ENCODE assay signal across 8 cellular contexts in the genomic region with DNA sequence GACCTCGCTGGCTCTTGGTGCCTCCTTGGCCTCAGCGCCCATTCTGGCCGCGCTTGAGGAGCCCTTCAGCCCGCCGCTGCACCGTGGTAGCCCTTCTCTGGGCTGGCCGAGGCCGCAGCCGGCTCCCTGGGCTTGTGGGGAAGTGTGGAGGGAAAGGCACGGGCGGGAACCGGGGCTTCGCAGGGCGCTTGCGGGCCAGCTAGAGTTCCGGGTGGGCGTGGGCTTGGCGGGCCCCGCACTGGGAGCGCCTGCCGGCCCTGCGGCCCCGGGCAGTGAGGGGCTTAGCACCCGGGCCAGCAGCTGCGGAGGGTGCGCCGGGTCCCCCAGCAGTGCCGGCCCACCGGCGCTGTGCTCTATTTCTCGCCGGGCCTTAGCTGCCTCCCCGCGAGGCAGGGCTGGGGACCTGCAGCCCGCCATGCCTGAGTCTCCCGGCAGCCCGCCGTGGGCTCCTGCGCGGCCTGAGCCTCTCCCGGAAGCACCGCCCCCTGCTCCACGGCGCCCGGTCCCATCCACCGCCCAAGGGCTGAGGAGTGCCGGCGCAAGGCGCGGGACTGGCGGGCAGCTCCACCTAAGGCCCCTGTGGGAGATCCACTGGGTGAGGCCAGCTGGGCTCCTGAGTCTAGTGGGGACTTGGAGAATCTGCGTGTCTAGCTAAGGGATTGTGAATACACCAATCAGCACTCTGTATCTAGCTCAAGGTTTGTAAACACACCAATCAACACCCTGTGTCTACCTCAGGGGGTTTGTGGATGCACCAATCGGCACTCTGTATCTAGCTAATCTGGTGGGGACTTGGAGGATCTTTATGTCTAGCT.
DNase-seq lines count a peak whose midpoint lies in the region; ATAC-seq and TF ChIP-seq lines count a peak whose summit lies in the region.
"Not testable (repeated sequence)": the region's sequence is repeated elsewhere in the genome, so short reads cannot be mapped to it uniquely, and the experiment has no call there.

No MANE protein-coding gene starts in this region.

- H3K36me3 ChIP-seq in CD8-positive, alpha-beta T cell (ENCODE audit: insufficient read depth, low read length); HUES6 (ENCODE audit: control insufficient read depth, insufficient read depth, low read length); mucosa of descending colon (ENCODE audit: low read depth); spleen: not testable (repeated sequence)

- ATAC-seq in CD8-positive, alpha-beta T cell = peak; percentile 52
- ATAC-seq in GM21786 (IDR thresholded peaks at IDR 0.05; ENCODE audit: unreplicated experiment) (peak; percentile 51), mucosa of descending colon (peak; percentile 29)
- ATAC-seq in central memory CD8-positive, alpha-beta T cell (replicated peaks; ENCODE audit: extremely low read depth, poor library complexity, severe bottlenecking) = peak; percentile 45

- H3K4me1 Mint-ChIP-seq in CD8-positive, alpha-beta T cell (ENCODE audit: low read depth); activated CD4-positive, alpha-beta T cell treated with anti-CD3 and anti-CD28 coated beads, Interleukin-2, amount 10 ng/mL, durations not matched to agents 24 days and 14 days; central memory CD8-positive, alpha-beta T cell: not testable (repeated sequence)

- H3K27ac Mint-ChIP-seq in CD8-positive, alpha-beta T cell; activated CD4-positive, alpha-beta T cell treated with anti-CD3 and anti-CD28 coated beads, Interleukin-2, amount 10 ng/mL, durations not matched to agents 24 days and 14 days; central memory CD8-positive, alpha-beta T cell (ENCODE audit: low read depth): not testable (repeated sequence)

- DNase-seq in CD8-positive, alpha-beta T cell = peak in 1 of 7 experiments; percentile 14
- DNase-seq in activated CD4-positive, alpha-beta T cell treated with anti-CD3 and anti-CD28 coated beads, Interleukin-2, amount 10 ng/mL, durations not matched to agents 24 days and 14 days = peak; percentile 45
- not testable (repeated sequence) for DNase-seq in central memory CD8-positive, alpha-beta T cell (ENCODE audit: low spot score in 2 of 2)
- DNase-seq in cardiac septum (ENCODE audit: low spot score) = peak; percentile 76
- DNase-seq in mucosa of descending colon = peak in 1 of 3 donors; percentile 50
- peak; percentile 84 for DNase-seq in spleen

- POLR2A ChIA-PET in CD8-positive, alpha-beta T cell (lab: Charles Lee) = not testable (repeated sequence)

- H3K36me3 Mint-ChIP-seq in CD8-positive, alpha-beta T cell; activated CD4-positive, alpha-beta T cell treated with anti-CD3 and anti-CD28 coated beads, Interleukin-2, amount 10 ng/mL, durations not matched to agents 24 days and 14 days (ENCODE audit: low read depth); central memory CD8-positive, alpha-beta T cell (ENCODE audit: insufficient read depth): not testable (repeated sequence)

- peak overlapping the region; percentile 56 for H3K4me3 Mint-ChIP-seq in CD8-positive, alpha-beta T cell
- H3K4me3 Mint-ChIP-seq in activated CD4-positive, alpha-beta T cell treated with anti-CD3 and anti-CD28 coated beads, Interleukin-2, amount 10 ng/mL, durations not matched to agents 24 days and 14 days = peak overlapping the region; percentile 52
- H3K4me3 Mint-ChIP-seq in central memory CD8-positive, alpha-beta T cell = peak overlapping the region; percentile 41

- intact Hi-C loops in CD8-positive, alpha-beta T cell (cut with DNase I, micrococcal nuclease); activated CD4-positive, alpha-beta T cell treated with anti-CD3 and anti-CD28 coated beads, Interleukin-2, amount 10 ng/mL, durations not matched to agents 24 days and 14 days (cut with micrococcal nuclease); cardiac septum (cut with DNase I); mucosa of descending colon (cut with DNase I, micrococcal nuclease); spleen (cut with DNase I; ENCODE audit: low total_unique reads): not testable (repeated sequence)

- not testable (repeated sequence) for TF ChIP-seq POLR2A in spleen (IDR thresholded peaks at IDR 0.05)

- H3K4me1 ChIP-seq in CD8-positive, alpha-beta T cell (ENCODE audit: insufficient read depth, low read length); HUES6 (ENCODE audit: control insufficient read depth, insufficient read depth, low read length); mucosa of descending colon (ENCODE audit: low read depth); spleen: not testable (repeated sequence)

- 81 to 94% (median 88%) methylated on average over 25 to 54 of the region's 54 CpGs for WGBS in spleen, 5 donors

- H3K4me3 ChIP-seq in CD8-positive, alpha-beta T cell (ENCODE audit: low read depth, low read length); mucosa of descending colon: not testable (repeated sequence)
- peak overlapping the region; percentile 51 for H3K4me3 ChIP-seq in HUES6 (ENCODE audit: low read depth, low read length)
- peak overlapping the region in 3 of 8 donors; percentile 4 to 27 (median 19) for H3K4me3 ChIP-seq in spleen

- H3K27ac ChIP-seq in CD8-positive, alpha-beta T cell (ENCODE audit: low read depth, low read length); HUES6 (ENCODE audit: low read depth, low read length); spleen: not testable (repeated sequence)

- not testable (repeated sequence) for H3K9me3 Mint-ChIP-seq in CD8-positive, alpha-beta T cell; activated CD4-positive, alpha-beta T cell treated with anti-CD3 and anti-CD28 coated beads, Interleukin-2, amount 10 ng/mL, durations not matched to agents 24 days and 14 days; central memory CD8-positive, alpha-beta T cell

- not testable (repeated sequence) for H3K9me3 ChIP-seq in CD8-positive, alpha-beta T cell (ENCODE audit: low read length); HUES6 (ENCODE audit: control insufficient read depth, insufficient read depth, low read depth, low read length); mucosa of descending colon; spleen

- H3K27me3 Mint-ChIP-seq in CD8-positive, alpha-beta T cell (ENCODE audit: low read depth); activated CD4-positive, alpha-beta T cell treated with anti-CD3 and anti-CD28 coated beads, Interleukin-2, amount 10 ng/mL, durations not matched to agents 24 days and 14 days; central memory CD8-positive, alpha-beta T cell: not testable (repeated sequence)

- not testable (repeated sequence) for H3K9ac ChIP-seq in HUES6 (ENCODE audit: low read length)

- not testable (repeated sequence) for TF ChIP-seq CTCF in CD8-positive, alpha-beta T cell (IDR thresholded peaks at IDR 0.05); mucosa of descending colon (IDR thresholded peaks at IDR 0.05); spleen (IDR thresholded peaks at IDR 0.05 in 8 of 11, conservative IDR thresholded peaks at IDR 0.05 in 3 of 11)

- H3K27me3 ChIP-seq in CD8-positive, alpha-beta T cell (ENCODE audit: insufficient read depth, low read length); HUES6 (ENCODE audit: control insufficient read depth, insufficient read depth, low read length); spleen (replicated peaks in 1 of 7): not testable (repeated sequence)

- CTCF ChIA-PET in CD8-positive, alpha-beta T cell (lab: Charles Lee) = not testable (repeated sequence)
